9 cellular contexts compared by ENCODE assay signal in genomic region chr13:43269037-43269476, GRCh38.
A peak's percentile ranks its signal among the peaks of the same experiment; 100 is the strongest.
DNase-seq lines count a peak whose midpoint lies in the region; ATAC-seq and TF ChIP-seq lines count a peak whose summit lies in the region.
"Had no signal": no experiment of that assay in that cellular context is flagged by ENCODE, and none has a peak within 500 bp of the region (broad histone marks: within the 10 kb centered on the region; RNA-seq: fewer than 3 reads in every experiment).

No MANE protein-coding gene starts in this region.

- ATAC-seq in HG03442 (IDR thresholded peaks at IDR 0.05; ENCODE audit: unreplicated experiment): no peak

- DNase-seq in A172 (ENCODE audit: low spot score) (peak; percentile 93), LoVo (ENCODE audit: low spot score) (peak; percentile 32), epithelial cell of esophagus (ENCODE audit: low read depth) (peak; percentile 96), mucosa of gallbladder (ENCODE audit: low spot score) (peak; percentile 65), NCI-H1092 (lab: John Stamatoyannopoulos, UW) (no peak)
- DNase-seq in activated CD8-positive, alpha-beta memory T cell treated with anti-CD3 and anti-CD28 coated beads, Interleukin-2, amount 50 U/mL, for 4 hours: no peak
- DNase-seq in stimulated activated CD4-positive, alpha-beta T cell treated with anti-CD3 and anti-CD28 coated beads, Interleukin-1b, Interleukin-23, amount 100 ng/mL, for 48 hours: no peak

- H3K4me3 ChIP-seq in epithelial cell of esophagus (ENCODE audit: low read length): no peak overlapping the region
- H3K4me3 ChIP-seq: BLaER1 treated with 17β-estradiol and CSF1 and Interleukin-3, amounts not matched to agents 10 nM and 100 nM had no signal

- TF ChIP-seq CTCF in epithelial cell of esophagus (IDR thresholded peaks at IDR 0.05; ENCODE audit: insufficient read depth, low read depth, low read length, missing control alignments): no peak

Comparison
In these comparisons a context has a peak if more than half of its experiments do, and no peak if none do; other contexts are left out.
1. DNase-seq: peak in A172 (single experiment), LoVo (single experiment), epithelial cell of esophagus (single experiment) and mucosa of gallbladder (single experiment); none in activated CD8-positive, alpha-beta memory T cell treated with anti-CD3 and anti-CD28 coated beads, Interleukin-2, amount 50 U/mL, for 4 hours (single experiment), stimulated activated CD4-positive, alpha-beta T cell treated with anti-CD3 and anti-CD28 coated beads, Interleukin-1b, Interleukin-23, amount 100 ng/mL, for 48 hours (single experiment) and NCI-H1092 (single experiment).